2 cellular contexts compared by ENCODE assay signal in genomic region chrX:105553118-105553517, GRCh38.
TF ChIP-seq lines count a peak whose summit lies in the region.

No MANE protein-coding gene starts in this region.

TF ChIP-seq in SK-N-SH, 30 proteins besides CTCF, POLR2A, EP300 and RAD21 (continued from another document):
- TF ChIP-seq USF1 (IDR thresholded peaks at IDR 0.05; ENCODE audit: borderline replicate concordance, low read depth) (no peak), REST (IDR thresholded peaks at IDR 0.05; ENCODE audit: low read depth, low read length) (no peak), GATA2 (CRISPR knock-in tag; IDR thresholded peaks at IDR 0.05) (no peak), NRF1 (IDR thresholded peaks at IDR 0.05; ENCODE audit: low read depth, low read length) (no peak), POLR2AphosphoS5 (IDR thresholded peaks at IDR 0.05; ENCODE audit: low read depth, low read length) (no peak), FOXJ3 (CRISPR knock-in tag; IDR thresholded peaks at IDR 0.05) (no peak), NFIC (IDR thresholded peaks at IDR 0.05; ENCODE audit: borderline replicate concordance) (no peak), SIN3A (IDR thresholded peaks at IDR 0.05; ENCODE audit: borderline replicate concordance, low read depth, low read length) (no peak), USF2 (IDR thresholded peaks at IDR 0.05; ENCODE audit: borderline replicate concordance, low read depth, low read length) (no peak), IRF3 (IDR thresholded peaks at IDR 0.05; ENCODE audit: low read depth, low read length) (no peak), ELF1 (IDR thresholded peaks at IDR 0.05) (no peak), ZBTB33 (IDR thresholded peaks at IDR 0.05; ENCODE audit: borderline replicate concordance, low read depth) (no peak)

TF ChIP-seq in SK-N-SH treated with all-trans-retinoic acid at 6 μM for 48 hours, 23 proteins besides CTCF, POLR2A, EP300 and RAD21 (continued from another document):
- TF ChIP-seq ZFP3 (CRISPR knock-in tag; IDR thresholded peaks at IDR 0.05) (no peak), ESRRG (CRISPR knock-in tag; IDR thresholded peaks at IDR 0.05) (no peak)
